Comparison of ENCODE assay signal across 18 cellular contexts in the genomic region with DNA sequence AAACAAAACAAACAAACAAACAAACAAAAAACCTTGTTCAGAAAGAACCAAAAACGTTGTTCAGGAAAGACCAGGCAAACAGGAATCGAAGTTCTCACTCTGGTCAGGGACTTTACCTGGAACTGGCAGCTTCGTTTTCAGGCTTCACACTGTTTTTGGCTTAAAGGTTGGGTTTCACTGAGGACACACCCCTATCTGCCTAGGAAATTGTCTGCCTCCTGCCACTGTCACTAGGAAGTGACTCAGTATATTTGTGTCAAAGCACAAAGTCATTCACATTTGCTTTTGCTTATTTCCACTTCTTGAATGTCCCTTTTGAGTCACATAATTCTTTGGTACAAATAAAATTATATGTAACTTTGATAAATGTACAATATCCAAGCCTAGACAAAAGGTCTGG. TPM values are rescaled to one million over a fixed set of nuclear protein-coding genes. Genes with fewer than 3 reads are reported as not detected.
"Had no signal": no experiment of that assay in that cellular context is flagged by ENCODE, and none has a peak within 500 bp of the region (broad histone marks: within the 10 kb centered on the region; RNA-seq: fewer than 3 reads in every experiment).

No MANE protein-coding gene starts in this region.

- H2AFZ ChIP-seq: parathyroid adenoma had no signal

- DNase-seq: activated CD4-positive, alpha-beta memory T cell treated with anti-CD3 and anti-CD28 coated beads for 36 hours; activated CD8-positive, alpha-beta memory T cell treated with anti-CD3 and anti-CD28 coated beads, Interleukin-2, amount 50 U/mL, for 4 hours; activated gamma-delta T cell; activated T-cell treated with anti-CD3 and anti-CD28 coated beads, Interleukin-2, amount 50 U/mL, for 48 hours; esophagus squamous epithelium; hippocampal formation; naive B cell; sigmoid colon; spleen; upper lobe of left lung had no signal

- ATAC-seq: left lobe of liver had no signal

- H3K4me3 ChIP-seq: cardiac muscle cell, esophagus squamous epithelium, sigmoid colon, spleen, suprapubic skin, upper lobe of left lung had no signal

- H3K4me1 ChIP-seq: esophagus squamous epithelium, parathyroid adenoma, sigmoid colon, spleen, suprapubic skin, upper lobe of left lung had no signal

- H3K9ac ChIP-seq: parathyroid adenoma had no signal

- H3K9me3 ChIP-seq: esophagus squamous epithelium, sigmoid colon, spleen, suprapubic skin, upper lobe of left lung had no signal

- H3K79me2 ChIP-seq: parathyroid adenoma had no signal

- H3K36me3 ChIP-seq: cardiac muscle cell, esophagus squamous epithelium, sigmoid colon, spleen, upper lobe of left lung had no signal

- H3K27me3 ChIP-seq: cardiac muscle cell, esophagus squamous epithelium, sigmoid colon, spleen, suprapubic skin, upper lobe of left lung had no signal

RNA-seq across cellular contexts. Expression of a gene that starts 37.9 kb away (rescaled TPM):
- total RNA-seq: activated CD4-positive, alpha-beta memory T cell treated with anti-CD3 and anti-CD28 coated beads for 36 hours; activated naive CD4-positive, alpha-beta T cell treated with anti-CD3 and anti-CD28 coated beads, Interleukin-2, amount 50 U/mL, for 72 hours; cardiac muscle cell; fibroblast of villous mesenchyme; glomerular endothelial cell; left lobe of liver; lung microvascular endothelial cell; spleen had no signal
